In the genomic region with DNA sequence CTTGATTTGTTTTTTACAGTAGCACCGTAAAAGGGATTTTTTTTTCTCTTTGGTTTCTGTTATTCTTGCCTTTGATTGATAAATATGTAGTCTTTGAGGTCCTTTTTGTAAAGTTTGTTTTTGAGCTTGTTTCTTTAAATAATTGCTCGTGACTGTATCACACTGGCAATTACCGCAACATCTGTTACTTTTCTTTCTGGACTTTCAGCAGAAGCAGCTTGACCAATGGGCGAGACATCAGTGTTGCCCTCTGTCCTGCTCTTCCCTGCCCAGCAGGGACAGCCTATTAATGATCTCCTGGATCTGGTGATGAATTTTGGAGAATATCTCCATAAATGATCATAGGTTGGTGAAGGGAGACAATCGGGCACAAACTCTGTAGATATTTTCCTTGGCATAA, we compare ENCODE assay signal across 33 cellular contexts.
"Had no signal": no experiment of that assay in that cellular context is flagged by ENCODE, and none has a peak within 500 bp of the region (broad histone marks: within the 10 kb centered on the region; RNA-seq: fewer than 3 reads in every experiment).

No MANE protein-coding gene starts in this region.

- DNase-seq: activated CD4-positive, alpha-beta T cell treated with anti-CD3 and anti-CD28 coated beads for 1 hour; activated CD4-positive, alpha-beta T cell treated with anti-CD3 and anti-CD28 coated beads for 48 hours; activated CD4-positive, alpha-beta T cell treated with anti-CD3 and anti-CD28 coated beads, Interleukin-2, amount 50 U/mL, for 4 hours; activated CD4-positive, CD25-positive, alpha-beta regulatory T cell; activated CD8-positive, alpha-beta T cell treated with anti-CD3 and anti-CD28 coated beads for 36 hours; activated gamma-delta T cell; activated naive CD4-positive, alpha-beta T cell treated with Interleukin-2 at 50 U/mL for 16 hours; activated naive CD8-positive, alpha-beta T cell treated with anti-CD3 and anti-CD28 coated beads, Interleukin-2, amount 10 ng/mL, durations not matched to agents 7 days and 5 days; activated T-cell treated with anti-CD3 and anti-CD28 coated beads, Interleukin-2, amount 50 U/mL, for 24 hours; amygdala; NCI-H1092 treated with DMSO at 0.1 percent for 48 hours; NCI-H1417; NCI-H146; NCI-H187; NCI-H2029 treated with DMSO at 0.1 percent for 48 hours; NCI-H2107; NCI-H2171; NCI-H510A; NCI-H526; NCI-H82; PC-9; SJCRH30; T1000; WERI-Rb-1 had no signal

- H3K27me3 ChIP-seq: ascending aorta, cardiac muscle cell had no signal

- H3K4me1 ChIP-seq: ascending aorta, SJCRH30 had no signal

- H3K27ac Mint-ChIP-seq: activated CD8-positive, alpha-beta T cell treated with anti-CD3 and anti-CD28 coated beads for 36 hours; activated naive CD4-positive, alpha-beta T cell treated with anti-CD3 and anti-CD28 coated beads, Interleukin-2, amount 50 U/mL, for 24 hours; activated naive CD8-positive, alpha-beta T cell treated with anti-CD3 and anti-CD28 coated beads, Interleukin-2, amount 10 ng/mL, durations not matched to agents 7 days and 5 days; activated T-cell treated with anti-CD3 and anti-CD28 coated beads, Interleukin-2, amount 50 U/mL, for 24 hours; activated T-helper 2 cell treated with anti-CD3 and anti-CD28 coated beads, Interferon-gamma antibody, Interleukin-2, Interleukin-4, amounts not matched to agents 10 μg/mL and 5 μg/mL and 100 μg/mL, durations not matched to agents 14 hours and 24 hours and 36 hours had no signal

- H3K27me3 Mint-ChIP-seq: activated CD8-positive, alpha-beta T cell treated with anti-CD3 and anti-CD28 coated beads for 36 hours; activated naive CD8-positive, alpha-beta T cell treated with anti-CD3 and anti-CD28 coated beads, Interleukin-2, amount 10 ng/mL, durations not matched to agents 7 days and 5 days; activated T-cell treated with anti-CD3 and anti-CD28 coated beads, Interleukin-2, amount 50 U/mL, for 24 hours; central memory CD8-positive, alpha-beta T cell had no signal

- H3K9me3 ChIP-seq: ascending aorta, SJCRH30 had no signal

- H3K9me3 Mint-ChIP-seq: activated CD8-positive, alpha-beta T cell treated with anti-CD3 and anti-CD28 coated beads for 36 hours; activated naive CD4-positive, alpha-beta T cell treated with anti-CD3 and anti-CD28 coated beads, Interleukin-2, amount 50 U/mL, for 24 hours; activated naive CD8-positive, alpha-beta T cell treated with anti-CD3 and anti-CD28 coated beads, Interleukin-2, amount 10 ng/mL, durations not matched to agents 7 days and 5 days; activated T-cell treated with anti-CD3 and anti-CD28 coated beads, Interleukin-2, amount 50 U/mL, for 24 hours; activated T-helper 2 cell treated with anti-CD3 and anti-CD28 coated beads, Interferon-gamma antibody, Interleukin-2, Interleukin-4, amounts not matched to agents 10 μg/mL and 5 μg/mL and 100 μg/mL, durations not matched to agents 14 hours and 24 hours and 36 hours; central memory CD8-positive, alpha-beta T cell had no signal

- ATAC-seq: activated CD8-positive, alpha-beta T cell treated with anti-CD3 and anti-CD28 coated beads for 36 hours; Right ventricle myocardium inferior had no signal

- H3K9ac ChIP-seq: KMS-11 had no signal

- H3K27ac ChIP-seq: ascending aorta, cardiac muscle cell, KMS-11, PC-9, RWPE1, SJCRH30, SK-N-MC, WERI-Rb-1 had no signal

- H3K4me1 Mint-ChIP-seq: activated naive CD4-positive, alpha-beta T cell treated with anti-CD3 and anti-CD28 coated beads, Interleukin-2, amount 50 U/mL, for 24 hours; activated naive CD8-positive, alpha-beta T cell treated with anti-CD3 and anti-CD28 coated beads, Interleukin-2, amount 10 ng/mL, durations not matched to agents 7 days and 5 days; central memory CD8-positive, alpha-beta T cell had no signal

- H3K4me3 Mint-ChIP-seq: activated CD8-positive, alpha-beta T cell treated with anti-CD3 and anti-CD28 coated beads for 36 hours; activated naive CD4-positive, alpha-beta T cell treated with anti-CD3 and anti-CD28 coated beads, Interleukin-2, amount 50 U/mL, for 24 hours; activated naive CD8-positive, alpha-beta T cell treated with anti-CD3 and anti-CD28 coated beads, Interleukin-2, amount 10 ng/mL, durations not matched to agents 7 days and 5 days; activated T-cell treated with anti-CD3 and anti-CD28 coated beads, Interleukin-2, amount 50 U/mL, for 24 hours; central memory CD8-positive, alpha-beta T cell had no signal

- H3K36me3 Mint-ChIP-seq: activated naive CD4-positive, alpha-beta T cell treated with anti-CD3 and anti-CD28 coated beads, Interleukin-2, amount 50 U/mL, for 24 hours; activated naive CD8-positive, alpha-beta T cell treated with anti-CD3 and anti-CD28 coated beads, Interleukin-2, amount 10 ng/mL, durations not matched to agents 7 days and 5 days had no signal

- H2AFZ ChIP-seq: PC-9 had no signal

- H3K4me3 ChIP-seq: ascending aorta, cardiac muscle cell, PC-9, SJCRH30, SK-N-MC had no signal

- H3K4me2 ChIP-seq: KMS-11, PC-9 had no signal

- H3K36me3 ChIP-seq: ascending aorta, cardiac muscle cell, SJCRH30, WERI-Rb-1 had no signal
